24 cellular contexts compared by ENCODE assay signal in the genomic region with DNA sequence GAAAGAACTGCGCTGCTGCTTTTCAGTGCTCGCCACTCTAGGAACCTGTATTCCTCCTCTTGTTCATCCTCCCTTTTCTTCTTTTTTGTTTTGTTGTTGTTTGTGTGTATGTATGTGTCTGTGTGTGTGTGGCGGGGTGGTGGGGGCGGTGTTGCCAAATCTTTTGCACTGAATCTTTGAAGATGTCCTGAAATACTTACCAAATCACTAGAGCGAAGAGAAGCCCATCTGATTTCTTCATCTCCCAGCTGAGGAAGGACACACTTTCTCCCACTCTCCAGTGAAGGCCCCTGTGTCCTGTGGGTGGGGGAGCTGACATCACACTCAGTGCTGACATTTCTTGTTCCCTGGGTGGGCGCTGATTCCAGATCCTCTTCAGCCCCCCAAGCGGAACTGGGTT.
DNase-seq lines count a peak whose midpoint lies in the region; ATAC-seq, FAIRE-seq and TF ChIP-seq lines count a peak whose summit lies in the region.
"Had no signal": no experiment of that assay in that cellular context is flagged by ENCODE, and none has a peak within 500 bp of the region (broad histone marks: within the 10 kb centered on the region; RNA-seq: fewer than 3 reads in every experiment).

No MANE protein-coding gene starts in this region.

- H3K4me2 ChIP-seq in PC-3 (ENCODE audit: low read length) = peak overlapping the region; percentile 54

- H3F3A ChIP-seq in PC-3 (ENCODE audit: low read length, unreplicated experiment) = no peaks in the 10 kb centered on the region

- H3K4me3 Mint-ChIP-seq in Calu3 (ENCODE audit: low read depth, unreplicated experiment) (peak overlapping the region; percentile 43), T-cell (no peak overlapping the region)
- H3K4me3 Mint-ChIP-seq: activated CD4-positive, alpha-beta T cell treated with anti-CD3 and anti-CD28 coated beads for 36 hours; activated CD8-positive, alpha-beta T cell treated with anti-CD3 and anti-CD28 coated beads for 36 hours; activated T-helper 17 cell treated with anti-CD3 and anti-CD28 coated beads, Interleukin-2, amount 50 U/mL, for 72 hours; T-helper 2 cell treated with Interferon-gamma antibody and Interleukin-4, amounts not matched to agents 5 μg/mL and 100 μg/mL, for 36 hours had no signal

- H3K9me3 Mint-ChIP-seq in Calu3 (ENCODE audit: low read depth, unreplicated experiment) (no peaks in the 10 kb centered on the region), T-cell (no peaks in the 10 kb centered on the region)
- H3K9me3 Mint-ChIP-seq: activated CD8-positive, alpha-beta T cell treated with anti-CD3 and anti-CD28 coated beads for 36 hours; activated T-helper 17 cell treated with anti-CD3 and anti-CD28 coated beads, Interleukin-2, amount 50 U/mL, for 72 hours; T-helper 2 cell treated with Interferon-gamma antibody and Interleukin-4, amounts not matched to agents 5 μg/mL and 100 μg/mL, for 36 hours had no signal

- H3K4me1 ChIP-seq in PC-3 (ENCODE audit: insufficient read depth, low read length) (peaks cover 31% of the 10 kb centered on the region), kidney (ENCODE audit: control insufficient read depth in 1 of 2, insufficient read depth in 1 of 2, low read depth in 1 of 2, low read length in 2 of 2) (peaks cover 6 to 8% of the 10 kb centered on the region in 2 donors), esophagus muscularis mucosa (peaks cover 0 to 20% (median 18%) of the 10 kb centered on the region in 4 donors)
- H3K4me1 ChIP-seq: gastrocnemius medialis had no signal

- 94% methylated on average over 7 of the region's 7 CpGs for WGBS in esophagus muscularis mucosa

- H3K27me3 Mint-ChIP-seq in Calu3 (ENCODE audit: unreplicated experiment) (no peaks in the 10 kb centered on the region), T-cell (peaks cover 0 to 2% of the 10 kb centered on the region in 2 donors)
- H3K27me3 Mint-ChIP-seq: activated CD4-positive, alpha-beta T cell treated with anti-CD3 and anti-CD28 coated beads for 36 hours; activated CD8-positive, alpha-beta T cell treated with anti-CD3 and anti-CD28 coated beads for 36 hours; progenitor cell of endocrine pancreas had no signal

- no peaks in the 10 kb centered on the region for H4K20me1 ChIP-seq in PC-3 (ENCODE audit: low read length)

- peaks cover 63% of the 10 kb centered on the region for H3K79me2 ChIP-seq in PC-3 (ENCODE audit: low read length)

- H3K9me2 ChIP-seq in PC-3 (replicated peaks; ENCODE audit: low read length) = no peaks in the 10 kb centered on the region

- intact Hi-C loops in Calu3 (cut with micrococcal nuclease; ENCODE audit: unreplicated experiment) = no loop called here
- intact Hi-C loops in PC-3 (cut with micrococcal nuclease) = no loop called here
- intact Hi-C loops in kidney (cut with DNase I) = no loop called here
- intact Hi-C loops in esophagus muscularis mucosa (cut with DNase I) = no loop called here

- DNase-seq in Calu3 (no peak), PC-3 (no peak), kidney (no peak), renal cortical epithelial cell (ENCODE audit: low read depth) (peak; percentile 28), esophagus muscularis mucosa (ENCODE audit: extremely low spot score) (no peak), T-cell (no peak)
- no peak for DNase-seq in stimulated activated naive CD8-positive, alpha-beta T cell treated with anti-CD3 and anti-CD28 coated beads, Interleukin-15, Interleukin-2, amounts not matched to agents 100 U/mL and 50 U/mL, for 24 hours
- DNase-seq: activated CD8-positive, alpha-beta memory T cell treated with anti-CD3 and anti-CD28 coated beads, Interleukin-2, amount 50 U/mL, for 48 hours; activated CD8-positive, alpha-beta T cell treated with anti-CD3 and anti-CD28 coated beads for 36 hours; activated naive CD4-positive, alpha-beta T cell treated with anti-CD3 and anti-CD28 coated beads, Interleukin-2, amount 50 U/mL, for 16 hours; amniotic stem cell; gastrocnemius medialis; hippocampal formation; KG1; mesendoderm; NCI-H1930; stimulated activated CD4-positive, alpha-beta T cell treated with anti-CD3 and anti-CD28 coated beads, Interleukin-4, amount 100 ng/mL, for 24 hours had no signal

- CTCF ChIA-PET in Calu3 (lab: Charles Lee) = interaction anchor here (1.0 to 1.3 kb wide), 2 partner anchors 45 to 75 kb away, joined by 3 to 4 read pairs; partner anchors contain the start of gene NEDD4L
- CTCF ChIA-PET in PC-3 (lab: Charles Lee) = interaction anchor here (0.7 kb wide), 1 partner anchor 72 kb away, joined by 3 read pairs; no protein-coding TSS in a partner anchor
- CTCF ChIA-PET in T-cell (lab: Charles Lee) = interaction anchor here in 1 of 2 donors (0.6 kb wide), 1 partner anchor 423 kb away, joined by 5 read pairs; no protein-coding TSS in a partner anchor

- FAIRE-seq in kidney (lab: Jason Lieb, UNC) = no peak
- FAIRE-seq: GM12892 had no signal

- ATAC-seq in PC-3 (no peak), T-cell (replicated peaks in 1 of 4) (no peak), HG03354 (IDR thresholded peaks at IDR 0.05; ENCODE audit: poor library complexity, severe bottlenecking, unreplicated experiment) (no peak)
- no peak for ATAC-seq in stimulated activated naive CD8-positive, alpha-beta T cell treated with anti-CD3 and anti-CD28 coated beads, Interleukin-15, Interleukin-2, amounts not matched to agents 100 U/mL and 50 U/mL, for 24 hours
- ATAC-seq: activated CD8-positive, alpha-beta T cell treated with anti-CD3 and anti-CD28 coated beads for 36 hours; gastrocnemius medialis had no signal

- H3K27me3 ChIP-seq in PC-3 (ENCODE audit: low read length) (no peaks in the 10 kb centered on the region), esophagus muscularis mucosa (no peaks in the 10 kb centered on the region)
- H3K27me3 ChIP-seq: gastrocnemius medialis had no signal

- POLR2A ChIA-PET in PC-3 (lab: Charles Lee; ENCODE audit: unreplicated experiment) (no interaction called here), T-cell (lab: Charles Lee) (no interaction called here)

- H3K9me3 ChIP-seq in PC-3 (ENCODE audit: low read length) = no peaks in the 10 kb centered on the region
- H3K9me3 ChIP-seq in kidney (ENCODE audit: control insufficient read depth in 1 of 2, low read length in 2 of 2) = no peaks in the 10 kb centered on the region
- H3K9me3 ChIP-seq in esophagus muscularis mucosa = no peaks in the 10 kb centered on the region
- H3K9me3 ChIP-seq: gastrocnemius medialis, neutrophil had no signal

- H2AFZ ChIP-seq in PC-3 (ENCODE audit: low read length) = no peak overlapping the region

- H3K27ac Mint-ChIP-seq in Calu3 (ENCODE audit: unreplicated experiment) = peak overlapping the region; percentile 96
- no peak overlapping the region for H3K27ac Mint-ChIP-seq in T-cell
- H3K27ac Mint-ChIP-seq: activated CD4-positive, alpha-beta T cell treated with anti-CD3 and anti-CD28 coated beads for 36 hours; activated CD8-positive, alpha-beta T cell treated with anti-CD3 and anti-CD28 coated beads for 36 hours; activated T-helper 17 cell treated with anti-CD3 and anti-CD28 coated beads, Interleukin-2, amount 50 U/mL, for 72 hours; T-helper 2 cell treated with Interferon-gamma antibody and Interleukin-4, amounts not matched to agents 5 μg/mL and 100 μg/mL, for 36 hours had no signal

- TF ChIP-seq POLR2A in esophagus muscularis mucosa (IDR thresholded peaks at IDR 0.05; ENCODE audit: low read depth) = no peak

- H3K36me3 ChIP-seq in PC-3 (ENCODE audit: low read depth, low read length) = no peaks in the 10 kb centered on the region
- H3K36me3 ChIP-seq in kidney (ENCODE audit: control insufficient read depth in 1 of 2, insufficient read depth in 2 of 2, low read length in 2 of 2) = no peaks in the 10 kb centered on the region
- no peaks in the 10 kb centered on the region for H3K36me3 ChIP-seq in esophagus muscularis mucosa
- H3K36me3 ChIP-seq: gastrocnemius medialis, neutrophil had no signal

- BruUV-seq in Calu3 (replicated peaks; lab: Mats Ljungman, UMichigan) = no TSS peak
- no TSS peak for BruUV-seq in PC-3 (replicated peaks; lab: Mats Ljungman, UMichigan)

- TF ChIP-seq CTCF in Calu3 (IDR thresholded peaks at IDR 0.05; ENCODE audit: unreplicated experiment) = no peak
- no peak for TF ChIP-seq CTCF in PC-3 (conservative IDR thresholded peaks at IDR 0.05; ENCODE audit: low read depth, low read length)
- TF ChIP-seq CTCF in kidney (IDR thresholded peaks at IDR 0.05; ENCODE audit: borderline replicate concordance, extremely low read depth, insufficient read depth) = no peak
- no peak for TF ChIP-seq CTCF in esophagus muscularis mucosa (IDR thresholded peaks at IDR 0.05)

- TF ChIP-seq EP300 in esophagus muscularis mucosa (IDR thresholded peaks at IDR 0.05) = no peak

- peaks cover 18% of the 10 kb centered on the region for H3K36me3 Mint-ChIP-seq in Calu3 (ENCODE audit: insufficient read depth, unreplicated experiment)
- no peaks in the 10 kb centered on the region for H3K36me3 Mint-ChIP-seq in T-cell

- H3K9ac ChIP-seq in PC-3 (ENCODE audit: low read length) (peak overlapping the region; percentile 44), kidney (ENCODE audit: low read length in 2 of 2) (no peak overlapping the region)

- H3K27ac ChIP-seq in PC-3 (ENCODE audit: low read length) (peak overlapping the region; percentile 74), kidney (ENCODE audit: low read depth in 2 of 2, low read length in 2 of 2) (peak overlapping the region; percentile 44 to 78), esophagus muscularis mucosa (replicated peaks in 1 of 4) (no peak overlapping the region)
- H3K27ac ChIP-seq: gastrocnemius medialis, neutrophil had no signal

- H3K4me3 ChIP-seq in PC-3 (ENCODE audit: low read length) (no peak overlapping the region), kidney (ENCODE audit: low read length in 2 of 2) (no peak overlapping the region), esophagus muscularis mucosa (no peak overlapping the region)
- H3K4me3 ChIP-seq: gastrocnemius medialis had no signal

- H3K4me1 Mint-ChIP-seq in Calu3 (ENCODE audit: low read depth, unreplicated experiment) (peaks cover 66% of the 10 kb centered on the region), T-cell (peaks cover 0 to 2% (median 0%) of the 10 kb centered on the region in 3 donors)

Comparison
In these comparisons a context has a peak if more than half of its experiments do, and no peak if none do; other contexts are left out.
1. H3K27ac ChIP-seq: peak in PC-3 (single experiment) and kidney (2 of 2); none in esophagus muscularis mucosa (0 of 4).